ENCODE assay signal across 16 cellular contexts in the genomic region with DNA sequence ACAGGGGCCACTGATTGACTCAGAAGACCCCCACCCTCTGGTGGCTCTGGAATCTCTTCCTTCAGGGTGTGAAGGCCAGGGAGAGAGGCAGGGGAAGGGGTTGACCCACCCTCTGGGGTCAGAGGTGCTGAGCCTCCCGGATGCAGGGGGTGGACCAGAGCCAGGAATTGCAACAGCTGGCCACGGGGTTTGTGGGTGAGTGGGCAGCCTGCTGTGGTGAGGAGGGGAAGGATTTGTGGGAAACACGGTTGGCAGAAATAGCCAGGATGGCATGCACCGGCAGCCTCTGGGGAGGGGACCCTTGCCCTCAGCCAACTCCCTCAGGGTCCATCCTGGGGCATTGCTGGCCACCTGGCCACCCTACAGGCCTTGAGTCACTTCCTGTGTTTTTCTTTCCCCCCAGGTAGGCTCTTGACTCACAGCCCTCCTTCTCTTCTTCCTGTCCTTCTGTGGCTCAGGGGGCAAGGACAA.
DNase-seq lines count a peak whose midpoint lies in the region; ATAC-seq, FAIRE-seq and TF ChIP-seq lines count a peak whose summit lies in the region.
"Had no signal": no experiment of that assay in that cellular context is flagged by ENCODE, and none has a peak within 500 bp of the region (broad histone marks: within the 10 kb centered on the region; RNA-seq: fewer than 3 reads in every experiment).

No MANE protein-coding gene starts in this region.

- H3K9ac ChIP-seq in skeletal muscle satellite cell (ENCODE audit: low read depth, low read length) (peak overlapping the region; percentile 9), MM.1S (ENCODE audit: low read length) (no peak overlapping the region)

- DNase-seq in H54 (ENCODE audit: insufficient read length, low spot score) (peak; percentile 45), RCC 7860 (ENCODE audit: low spot score) (peak; percentile 68), foreskin keratinocyte (peak in 1 of 2 donors; percentile 72), MM.1S (no peak)
- DNase-seq: activated CD4-positive, alpha-beta T cell treated with anti-CD3 and anti-CD28 coated beads, Interleukin-2, amount 50 U/mL, for 48 hours; HCEC 1CT; heart right ventricle; naive thymus-derived CD8-positive, alpha-beta T cell; NCI-H146; NCI-H510A; RPMI8226 had no signal

- H4K20me1 ChIP-seq in MM.1S (ENCODE audit: insufficient read depth, low read length) = no peaks in the 10 kb centered on the region

- H3K4me3 ChIP-seq in skeletal muscle satellite cell (ENCODE audit: low read length) (no peak overlapping the region), MM.1S (ENCODE audit: low read length) (no peak overlapping the region)
- H3K4me3 ChIP-seq: heart right ventricle, left lung had no signal

- H3K9me3 ChIP-seq in skeletal muscle satellite cell (replicated peaks; ENCODE audit: low read length) (no peaks in the 10 kb centered on the region), MM.1S (replicated peaks; ENCODE audit: insufficient read depth, low read length) (no peaks in the 10 kb centered on the region)
- H3K9me3 ChIP-seq: heart right ventricle, left lung had no signal

- H3K27me3 ChIP-seq in foreskin keratinocyte = no peaks in the 10 kb centered on the region
- H3K27me3 ChIP-seq in skeletal muscle satellite cell (ENCODE audit: control insufficient read depth, insufficient read depth, low read length) = no peaks in the 10 kb centered on the region
- H3K27me3 ChIP-seq in MM.1S (replicated peaks; ENCODE audit: insufficient read depth, low read length) = no peaks in the 10 kb centered on the region
- H3K27me3 ChIP-seq: heart right ventricle had no signal

- no peaks in the 10 kb centered on the region for H3F3A ChIP-seq in MM.1S (ENCODE audit: insufficient read depth, low read length)

- no peak overlapping the region for H2AFZ ChIP-seq in MM.1S (ENCODE audit: low read length)

- H3K4me1 ChIP-seq in foreskin keratinocyte (peaks cover 24% of the 10 kb centered on the region), skeletal muscle satellite cell (ENCODE audit: control insufficient read depth, insufficient read depth, low read length) (peaks cover 29% of the 10 kb centered on the region), MM.1S (ENCODE audit: low read length) (no peaks in the 10 kb centered on the region)

- TF ChIP-seq CTCF in foreskin keratinocyte (conservative IDR thresholded peaks at IDR 0.05) (no peak), MM.1S (IDR thresholded peaks at IDR 0.05; ENCODE audit: low read length) (no peak)

- H3K36me3 ChIP-seq in skeletal muscle satellite cell (ENCODE audit: insufficient read depth, low read length) (no peaks in the 10 kb centered on the region), MM.1S (replicated peaks; ENCODE audit: insufficient read depth, low read length) (no peaks in the 10 kb centered on the region)
- H3K36me3 ChIP-seq: heart right ventricle, left lung had no signal

- H3K27ac ChIP-seq in foreskin keratinocyte = peak overlapping the region; percentile 65
- H3K27ac ChIP-seq in MM.1S (ENCODE audit: low read length) = no peak overlapping the region
- H3K27ac ChIP-seq: left lung had no signal

- ATAC-seq in foreskin keratinocyte (peak; percentile 56), HG02884 (IDR thresholded peaks at IDR 0.05; ENCODE audit: unreplicated experiment) (no peak), GM21381 (IDR thresholded peaks at IDR 0.05; ENCODE audit: unreplicated experiment) (no peak)
- ATAC-seq: naive thymus-derived CD8-positive, alpha-beta T cell had no signal

- no peaks in the 10 kb centered on the region for H3K9me2 ChIP-seq in MM.1S (replicated peaks; ENCODE audit: insufficient read depth, low read length)

- FAIRE-seq in H54 (lab: Jason Lieb, UNC) = no peak
- peak; percentile 24 for FAIRE-seq in RCC 7860 (lab: Jason Lieb, UNC)
- FAIRE-seq: GM18507 had no signal

- H3K79me2 ChIP-seq in MM.1S (ENCODE audit: low read length) = no peaks in the 10 kb centered on the region

- H3K4me2 ChIP-seq in skeletal muscle satellite cell (ENCODE audit: low read length) (no peak overlapping the region), MM.1S (ENCODE audit: low read depth, low read length) (no peak overlapping the region)

- no peak for TF ChIP-seq POLR2A in H54 (IDR thresholded peaks at IDR 0.05; ENCODE audit: low read depth, low read length)
